ENCODE assay signal across 10 cellular contexts in the genomic region with DNA sequence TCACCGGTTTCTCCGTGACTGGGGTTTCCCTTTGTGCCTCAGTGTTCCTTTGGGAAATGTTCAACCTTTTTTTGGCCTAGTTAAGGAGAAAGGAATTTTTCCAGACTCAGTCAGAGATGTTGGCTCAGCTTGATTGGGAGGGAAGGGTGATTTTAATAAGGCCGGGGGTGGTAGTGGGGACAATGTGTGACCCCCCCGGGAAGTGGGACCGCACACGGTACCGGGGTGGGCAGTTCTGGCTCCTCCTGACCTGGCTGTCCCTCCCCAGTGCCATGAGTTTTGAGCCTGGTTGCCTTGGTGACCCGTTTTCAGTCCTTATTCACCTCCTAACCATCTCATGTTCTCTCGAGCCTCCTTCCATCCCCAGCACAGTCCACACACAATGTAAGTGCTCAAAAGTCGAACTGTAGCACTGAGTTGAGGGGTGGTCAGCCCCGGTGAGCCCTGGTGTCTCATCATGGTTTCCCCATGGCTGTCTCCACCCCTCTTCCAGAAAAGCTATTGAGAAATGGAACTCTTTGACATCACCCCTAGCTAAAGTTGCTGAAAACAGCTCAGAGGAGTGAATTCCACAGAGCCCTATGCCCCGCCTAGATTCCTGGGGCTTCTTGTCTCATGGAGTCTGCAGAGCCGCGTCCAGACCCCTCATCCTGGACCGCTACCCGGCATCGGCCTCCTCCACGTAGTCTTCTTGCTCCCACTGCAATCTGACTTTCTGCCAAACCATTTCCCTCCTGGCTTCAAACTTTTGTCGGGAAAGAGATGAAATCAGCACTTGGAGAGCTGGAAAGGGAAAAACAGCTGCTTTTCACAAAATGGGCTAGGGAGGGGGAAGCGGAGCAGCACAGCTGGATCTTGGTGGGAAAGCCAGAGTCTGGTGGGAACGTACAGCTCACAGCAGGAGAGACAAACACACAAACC.
DNase-seq lines count a peak whose midpoint lies in the region; ATAC-seq, FAIRE-seq and TF ChIP-seq lines count a peak whose summit lies in the region.
"Had no signal": no experiment of that assay in that cellular context is flagged by ENCODE, and none has a peak within 500 bp of the region (broad histone marks: within the 10 kb centered on the region; RNA-seq: fewer than 3 reads in every experiment).

No MANE protein-coding gene starts in this region.

- peak overlapping the region; percentile 7 to 25 for H3K18ac ChIP-seq in mesenchymal stem cell (ENCODE audit: low read depth in 1 of 2, low read length in 2 of 2)

- H3K14ac ChIP-seq in mesenchymal stem cell (ENCODE audit: low read length in 2 of 2), result no peak overlapping the region

- TF ChIP-seq POLR2A in HCT116 (IDR thresholded peaks at IDR 0.05; ENCODE audit: borderline replicate concordance, extremely low read depth, insufficient read depth, insufficient read length) (no peak), suprapubic skin (IDR thresholded peaks at IDR 0.05) (no peak)

- no peak overlapping the region for H3K4ac ChIP-seq in mesenchymal stem cell (ENCODE audit: low read depth in 1 of 2, low read length in 2 of 2)

- no peak for ATAC-seq in HCT116

- POLR2A ChIA-PET in HCT116 (lab: Charles Lee), result interaction anchor here (0.7 to 0.9 kb wide), 2 partner anchors 15 to 553 kb away, joined by 3 read pairs; no protein-coding TSS in a partner anchor

- TF ChIP-seq CTCF in HCT116 (IDR thresholded peaks at IDR 0.05 in 2 of 3, conservative IDR thresholded peaks at IDR 0.05 in 1 of 3; ENCODE audit: borderline replicate concordance in 1 of 3, insufficient read depth in 1 of 3, low read depth in 2 of 3, low read length in 2 of 3), result no peak
- TF ChIP-seq CTCF in suprapubic skin (IDR thresholded peaks at IDR 0.05), result no peak
- TF ChIP-seq CTCF in GM20000 (IDR thresholded peaks at IDR 0.05; ENCODE audit: extremely low read depth, missing control alignments), result no peak

- H3K27ac ChIP-seq in HCT116 (ENCODE audit: low read depth, low read length) (peak overlapping the region; percentile 49), mesenchymal stem cell (ENCODE audit: low read length, poor library complexity, severe bottlenecking) (no peak overlapping the region), suprapubic skin (peak overlapping the region; percentile 88)

- H2BK12ac ChIP-seq in mesenchymal stem cell (ENCODE audit: low read length in 2 of 2), result peak overlapping the region; percentile 14 to 83

- intact Hi-C loops in HCT116 (cut with micrococcal nuclease), result no loop called here

- H3K4me2 ChIP-seq in HCT116 (ENCODE audit: low read length) (peak overlapping the region; percentile 65), mesenchymal stem cell (ENCODE audit: low read length, poor library complexity, severe bottlenecking) (no peak overlapping the region)

- peak overlapping the region; percentile 43 for H2AK5ac ChIP-seq in mesenchymal stem cell (ENCODE audit: low read length, severe bottlenecking)

- CTCF ChIA-PET in HCT116 (lab: Charles Lee), result no interaction called here

- no peak for DNase-seq in HCT116 (ENCODE audit: low read depth, low spot score)
- DNase-seq in mesenchymal stem cell, result peak; percentile 59
- peak; percentile 85 to 90 for DNase-seq in suprapubic skin (ENCODE audit: low spot score in 2 of 2)
- DNase-seq in stimulated activated CD4-positive, alpha-beta T cell treated with anti-CD3 and anti-CD28 coated beads, Interleukin-15, amount 100 ng/mL, for 24 hours, result no peak
- no peak for DNase-seq in GM20000 (ENCODE audit: low spot score)
- DNase-seq in GM19239 (ENCODE audit: insufficient read length, low spot score), result no peak
- no peak for DNase-seq in 8988T
- DNase-seq: NCI-H146, SW 1271 had no signal

- no TSS peak for BruUV-seq in HCT116 (replicated peaks; lab: Mats Ljungman, UMichigan)

- H3K36me3 ChIP-seq in HCT116 (ENCODE audit: control insufficient read depth in 1 of 2, insufficient read depth in 2 of 2, low read length in 2 of 2) (0 out of 4 replicates have a peak, but pooled peaks cover 0 to 6% of the 10 kb centered on the region in 2 experiments), mesenchymal stem cell (ENCODE audit: control insufficient read depth in 1 of 2, insufficient read depth in 2 of 2, low read depth in 1 of 2, low read length in 2 of 2) (no peaks in the 10 kb centered on the region), suprapubic skin (no peaks in the 10 kb centered on the region)

- H3K27me3 ChIP-seq in HCT116 (ENCODE audit: insufficient read depth, low read length) (no peaks in the 10 kb centered on the region), mesenchymal stem cell (ENCODE audit: control insufficient read depth in 1 of 2, insufficient read depth in 1 of 2, low read length in 2 of 2) (no peaks in the 10 kb centered on the region), suprapubic skin (no peaks in the 10 kb centered on the region)

- no peak overlapping the region for H2BK5ac ChIP-seq in mesenchymal stem cell (ENCODE audit: low read depth, low read length, poor library complexity, severe bottlenecking)

- no peaks in the 10 kb centered on the region for H3K79me1 ChIP-seq in mesenchymal stem cell (replicated peaks; ENCODE audit: low read length, poor library complexity, severe bottlenecking)

- RAD21 ChIA-PET in HCT116 (lab: Charles Lee; ENCODE audit: low non-redundant PET in 1 of 2, low total read pairs in 2 of 2, uncharacterized antibody in 2 of 2, unreplicated experiment in 2 of 2), result no interaction called here

- H3K9ac ChIP-seq in HCT116 (ENCODE audit: low read length) (0 out of 2 replicates have a peak overlapping the region, but pooled peaks have one; percentile 42), mesenchymal stem cell (ENCODE audit: low read length) (peak overlapping the region; percentile 87)

- no peak for TF ChIP-seq RAD21 in HCT116 (IDR thresholded peaks at IDR 0.05; ENCODE audit: low read depth)

- no peak overlapping the region for H2BK15ac ChIP-seq in mesenchymal stem cell (ENCODE audit: low read depth, poor library complexity, severe bottlenecking)

- 87% methylated on average over 20 of the region's 21 CpGs for WGBS in mesenchymal stem cell
- 52% methylated on average over 21 of the region's 21 CpGs for WGBS in suprapubic skin

- no peak overlapping the region for H2AFZ ChIP-seq in HCT116 (ENCODE audit: low read depth, low read length, poor library complexity, severe bottlenecking)
- no peak overlapping the region for H2AFZ ChIP-seq in mesenchymal stem cell (ENCODE audit: low read depth, low read length)

- H4K91ac ChIP-seq in mesenchymal stem cell (ENCODE audit: low read length), result peak overlapping the region; percentile 31

- no peak overlapping the region for H2BK120ac ChIP-seq in mesenchymal stem cell (ENCODE audit: low read depth, low read length)

- H3K79me2 ChIP-seq in HCT116 (ENCODE audit: insufficient read depth, low read length), result 0 out of 2 replicates have a peak, but pooled peaks cover under 1% of the 10 kb centered on the region

- TF ChIP-seq EP300 in suprapubic skin (IDR thresholded peaks at IDR 0.05), result no peak

- H4K8ac ChIP-seq in mesenchymal stem cell (ENCODE audit: low read length), result peak overlapping the region; percentile 39

- H3K23ac ChIP-seq in mesenchymal stem cell (ENCODE audit: low read length in 2 of 2), result no peak overlapping the region

- no peaks in the 10 kb centered on the region for H4K20me1 ChIP-seq in HCT116 (ENCODE audit: insufficient read depth)

- 0 out of 4 replicates have a peak overlapping the region, but pooled peaks of 1 of the 2 experiments have one; percentile 28 for H3K4me3 ChIP-seq in HCT116 (replicated peaks in 1 of 2; ENCODE audit: low read depth in 1 of 2, low read length in 2 of 2)
- H3K4me3 ChIP-seq in mesenchymal stem cell (ENCODE audit: insufficient read depth in 1 of 2, low read depth in 1 of 2, low read length in 2 of 2), result peak overlapping the region in 1 of 2 experiments; percentile 69
- H3K4me3 ChIP-seq in suprapubic skin, result no peak overlapping the region

- H3K9me2 ChIP-seq in HCT116 (ENCODE audit: insufficient read depth), result no peaks in the 10 kb centered on the region

- peaks cover 0 to 10% of the 10 kb centered on the region in 2 experiments; a peak in 1 of 4 replicates for H3K9me3 ChIP-seq in HCT116 (ENCODE audit: control insufficient read depth in 1 of 2, insufficient read depth in 1 of 2, low read depth in 1 of 2, low read length in 2 of 2)
- no peaks in the 10 kb centered on the region for H3K9me3 ChIP-seq in mesenchymal stem cell (ENCODE audit: control insufficient read depth, low read length)
- no peaks in the 10 kb centered on the region for H3K9me3 ChIP-seq in suprapubic skin

- FAIRE-seq in endometrium (lab: Jason Lieb, UNC) (peak; percentile 57), GM19239 (lab: Jason Lieb, UNC) (no peak)

- H3K4me1 ChIP-seq in HCT116 (ENCODE audit: control insufficient read depth in 1 of 2, insufficient read depth in 2 of 2, low read length in 2 of 2) (peaks cover 37 to 49% of the 10 kb centered on the region in 2 experiments), mesenchymal stem cell (ENCODE audit: control insufficient read depth, insufficient read depth, low read depth, low read length) (peaks cover 7% of the 10 kb centered on the region), suprapubic skin (peaks cover 22% of the 10 kb centered on the region)

TF ChIP-seq in HCT116, 20 proteins besides CTCF, POLR2A, EP300 and RAD21 (continues in another document):
- TF ChIP-seq EZH2 (IDR thresholded peaks at IDR 0.05), result no peak
- no peak for TF ChIP-seq CEBPB (IDR thresholded peaks at IDR 0.05; ENCODE audit: low read depth)
- TF ChIP-seq, protein P1, sequence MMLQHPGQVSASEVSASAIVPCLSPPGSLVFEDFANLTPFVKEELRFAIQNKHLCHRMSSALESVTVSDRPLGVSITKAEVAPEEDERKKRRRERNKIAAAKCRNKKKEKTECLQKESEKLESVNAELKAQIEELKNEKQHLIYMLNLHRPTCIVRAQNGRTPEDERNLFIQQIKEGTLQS (IDR thresholded peaks at IDR 0.05), result no peak
- no peak for TF ChIP-seq ZNF274 (IDR thresholded peaks at IDR 0.05; ENCODE audit: low read depth, low read length)
- TF ChIP-seq, protein P2, sequence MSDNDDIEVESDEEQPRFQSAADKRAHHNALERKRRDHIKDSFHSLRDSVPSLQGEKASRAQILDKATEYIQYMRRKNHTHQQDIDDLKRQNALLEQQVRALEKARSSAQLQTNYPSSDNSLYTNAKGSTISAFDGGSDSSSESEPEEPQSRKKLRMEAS (IDR thresholded peaks at IDR 0.05), result no peak
- TF ChIP-seq CBX3 (IDR thresholded peaks at IDR 0.05; ENCODE audit: low read depth), result no peak
- no peak for TF ChIP-seq ZFX (IDR thresholded peaks at IDR 0.05)
- no peak for TF ChIP-seq YY1 (IDR thresholded peaks at IDR 0.05; ENCODE audit: extremely low read depth, insufficient replicate concordance, low read depth, low read length)
- no peak for TF ChIP-seq EGR1 (IDR thresholded peaks at IDR 0.05; ENCODE audit: low read depth)

Comparison
In these comparisons a context has a peak if more than half of its experiments do, and no peak if none do; other contexts are left out.
1. DNase-seq: peak in mesenchymal stem cell (single experiment) and suprapubic skin (2 of 2); none in HCT116 (single experiment), stimulated activated CD4-positive, alpha-beta T cell treated with anti-CD3 and anti-CD28 coated beads, Interleukin-15, amount 100 ng/mL, for 24 hours (single experiment), GM20000 (single experiment), GM19239 (single experiment) and 8988T (single experiment).